ENCODE assay signal across 1 cellular context in the genomic region with DNA sequence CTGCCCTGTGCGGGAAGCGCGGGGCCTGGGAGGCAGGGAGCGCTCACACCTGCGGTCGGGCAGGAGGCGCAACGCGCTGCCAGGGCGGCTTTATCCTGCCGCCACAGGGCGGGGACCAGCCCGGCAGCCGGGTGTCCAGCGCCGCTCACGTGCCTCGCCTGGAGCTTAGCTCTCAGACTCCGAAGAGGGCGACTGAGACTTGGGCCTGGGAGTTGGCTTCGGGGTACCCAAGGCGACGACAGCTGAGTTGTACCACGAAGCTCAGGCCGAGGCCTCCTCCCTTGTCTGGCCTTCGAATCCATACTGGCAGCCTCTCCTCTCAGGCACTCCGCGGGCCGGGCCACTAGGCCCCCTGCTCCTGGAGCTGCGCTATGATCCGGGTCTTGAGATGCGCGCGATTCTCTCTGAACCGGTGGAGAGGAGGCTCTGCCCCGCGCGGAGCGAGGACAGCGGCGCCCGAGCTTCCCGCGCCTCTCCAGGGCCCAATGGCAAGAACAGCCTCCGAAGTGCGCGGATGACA.
TF ChIP-seq lines count a peak whose summit lies in the region.

No MANE protein-coding gene starts in this region.

TF ChIP-seq in IMR-90, 13 proteins besides CTCF, POLR2A, EP300 and RAD21:
- TF ChIP-seq RCOR1 (IDR thresholded peaks at IDR 0.05; ENCODE audit: insufficient replicate concordance, low read length) (no peak), BHLHE40 (IDR thresholded peaks at IDR 0.05; ENCODE audit: low read depth, low read length) (no peak), MAFK (IDR thresholded peaks at IDR 0.05; ENCODE audit: low read depth, low read length) (no peak), CEBPB (IDR thresholded peaks at IDR 0.05; ENCODE audit: low read depth, low read length) (no peak), USF2 (IDR thresholded peaks at IDR 0.05; ENCODE audit: low read depth, low read length) (no peak), SMC3 (IDR thresholded peaks at IDR 0.05; ENCODE audit: low read depth, low read length) (no peak), CHD1 (IDR thresholded peaks at IDR 0.05; ENCODE audit: low read depth, low read length) (no peak), MAZ (IDR thresholded peaks at IDR 0.05; ENCODE audit: borderline replicate concordance, low read depth, low read length) (no peak), FOS (IDR thresholded peaks at IDR 0.05; ENCODE audit: low read depth, low read length) (no peak), RFX5 (IDR thresholded peaks at IDR 0.05; ENCODE audit: low read depth, low read length) (no peak), MXI1 (IDR thresholded peaks at IDR 0.05; ENCODE audit: borderline replicate concordance, low read depth, low read length) (no peak), NFE2L2 (IDR thresholded peaks at IDR 0.05; ENCODE audit: low read depth, low read length) (no peak)
- TF ChIP-seq, protein P1, sequence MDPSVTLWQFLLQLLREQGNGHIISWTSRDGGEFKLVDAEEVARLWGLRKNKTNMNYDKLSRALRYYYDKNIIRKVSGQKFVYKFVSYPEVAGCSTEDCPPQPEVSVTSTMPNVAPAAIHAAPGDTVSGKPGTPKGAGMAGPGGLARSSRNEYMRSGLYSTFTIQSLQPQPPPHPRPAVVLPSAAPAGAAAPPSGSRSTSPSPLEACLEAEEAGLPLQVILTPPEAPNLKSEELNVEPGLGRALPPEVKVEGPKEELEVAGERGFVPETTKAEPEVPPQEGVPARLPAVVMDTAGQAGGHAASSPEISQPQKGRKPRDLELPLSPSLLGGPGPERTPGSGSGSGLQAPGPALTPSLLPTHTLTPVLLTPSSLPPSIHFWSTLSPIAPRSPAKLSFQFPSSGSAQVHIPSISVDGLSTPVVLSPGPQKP (IDR thresholded peaks at IDR 0.05; ENCODE audit: borderline replicate concordance, low read depth, low read length), result no peak
